ENCODE assay signal across 1 cellular context in genomic region chr7:154862153-154862791, GRCh38.
TF ChIP-seq lines count a peak whose summit lies in the region.

No MANE protein-coding gene starts in this region.

TF ChIP-seq in H1, 55 proteins besides CTCF, POLR2A, EP300 and RAD21:
- no peak for TF ChIP-seq RFX5 (IDR thresholded peaks at IDR 0.05; ENCODE audit: borderline replicate concordance, low read depth, low read length)
- TF ChIP-seq CHD1 (IDR thresholded peaks at IDR 0.05; ENCODE audit: low read depth, low read length) = no peak
- no peak for TF ChIP-seq POU5F1 (IDR thresholded peaks at IDR 0.05; ENCODE audit: low read depth, low read length)
- TF ChIP-seq SRF (IDR thresholded peaks at IDR 0.05; ENCODE audit: low read depth, low read length) = no peak
